In the genomic region with DNA sequence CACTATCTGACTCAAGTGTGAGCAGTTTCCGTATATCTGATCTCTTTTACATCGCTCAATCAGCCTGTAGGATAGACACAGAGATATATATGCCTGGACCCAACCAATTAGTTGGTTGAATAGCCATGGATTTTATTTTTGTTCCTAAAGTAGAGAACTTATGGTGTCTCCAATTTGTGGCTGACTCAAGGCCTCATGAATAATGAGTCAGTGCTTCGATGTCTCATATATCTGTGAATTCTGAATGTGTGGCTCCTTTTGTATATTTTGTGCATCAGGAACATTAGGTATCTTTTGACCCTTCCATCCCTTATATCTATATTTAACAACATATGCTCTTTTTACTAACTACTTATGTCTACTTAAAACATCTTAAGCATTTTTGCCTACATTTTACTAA, we compare ENCODE assay signal across 16 cellular contexts.
"Had no signal": no experiment of that assay in that cellular context is flagged by ENCODE, and none has a peak within 500 bp of the region (broad histone marks: within the 10 kb centered on the region; RNA-seq: fewer than 3 reads in every experiment).

No MANE protein-coding gene starts in this region.

- H3K27ac ChIP-seq: colonic mucosa, gastroesophageal sphincter, heart right ventricle, pancreas, thyroid gland had no signal

- H3K27me3 Mint-ChIP-seq: activated T-helper 17 cell treated with anti-CD3 and anti-CD28 coated beads, Interleukin-2, amount 50 U/mL, for 72 hours; naive B cell had no signal

- H3K9me3 Mint-ChIP-seq: activated T-helper 17 cell treated with anti-CD3 and anti-CD28 coated beads, Interleukin-2, amount 50 U/mL, for 72 hours; naive B cell; stimulated activated effector memory CD8-positive, alpha-beta T cell treated with anti-CD3 and anti-CD28 coated beads, Interleukin-12 subunit alpha, Interleukin-12 subunit beta, amount 100 ng/mL, for 72 hours had no signal

- H3K4me1 Mint-ChIP-seq: activated T-helper 17 cell treated with anti-CD3 and anti-CD28 coated beads, Interleukin-2, amount 50 U/mL, for 72 hours; naive B cell; stimulated activated effector memory CD8-positive, alpha-beta T cell treated with anti-CD3 and anti-CD28 coated beads, Interleukin-12 subunit alpha, Interleukin-12 subunit beta, amount 100 ng/mL, for 72 hours had no signal

- H3K4me3 ChIP-seq: colonic mucosa, gastroesophageal sphincter, heart right ventricle, lung, pancreas, thyroid gland had no signal

- H3K27ac Mint-ChIP-seq: activated T-helper 17 cell treated with anti-CD3 and anti-CD28 coated beads, Interleukin-2, amount 50 U/mL, for 72 hours; stimulated activated effector memory CD8-positive, alpha-beta T cell treated with anti-CD3 and anti-CD28 coated beads, Interleukin-12 subunit alpha, Interleukin-12 subunit beta, amount 100 ng/mL, for 72 hours had no signal

- ATAC-seq: activated T-helper 17 cell treated with anti-CD3 and anti-CD28 coated beads, Interleukin-2, amount 50 U/mL, for 72 hours; gastroesophageal sphincter; heart right ventricle; left colon; pancreas; stimulated activated effector memory CD8-positive, alpha-beta T cell treated with anti-CD3 and anti-CD28 coated beads, Interleukin-12 subunit alpha, Interleukin-12 subunit beta, amount 100 ng/mL, for 72 hours had no signal

- H3K27me3 ChIP-seq: colonic mucosa, gastroesophageal sphincter, heart right ventricle, pancreas, thyroid gland had no signal

- DNase-seq: activated CD4-positive, alpha-beta T cell treated with anti-CD3 and anti-CD28 coated beads, Interleukin-2, amount 50 U/mL, for 4 hours; activated CD4-positive, CD25-positive, alpha-beta regulatory T cell treated with anti-CD3 and anti-CD28 coated beads, Interleukin-2, amount 50 U/mL, for 72 hours; activated naive CD4-positive, alpha-beta T cell treated with anti-CD3 and anti-CD28 coated beads, Interleukin-2, amount 50 U/mL, for 16 hours; caudate nucleus; colonic mucosa; heart right ventricle; left colon; naive B cell; pancreas; T-helper 9 cell; thyroid gland had no signal

- H3K36me3 ChIP-seq: colonic mucosa, gastroesophageal sphincter, pancreas, thyroid gland had no signal

- H3K36me3 Mint-ChIP-seq: stimulated activated effector memory CD8-positive, alpha-beta T cell treated with anti-CD3 and anti-CD28 coated beads, Interleukin-12 subunit alpha, Interleukin-12 subunit beta, amount 100 ng/mL, for 72 hours had no signal

- FAIRE-seq: endothelial cell of umbilical vein, pancreas had no signal

- H3K4me1 ChIP-seq: colonic mucosa, gastroesophageal sphincter, heart right ventricle, pancreas, thyroid gland had no signal

- H3K4me3 Mint-ChIP-seq: activated T-helper 17 cell treated with anti-CD3 and anti-CD28 coated beads, Interleukin-2, amount 50 U/mL, for 72 hours; stimulated activated effector memory CD8-positive, alpha-beta T cell treated with anti-CD3 and anti-CD28 coated beads, Interleukin-12 subunit alpha, Interleukin-12 subunit beta, amount 100 ng/mL, for 72 hours had no signal

- H3K9me3 ChIP-seq: colonic mucosa, gastroesophageal sphincter, heart right ventricle, pancreas, thyroid gland had no signal
